ENCODE assay signal across 23 cellular contexts in the genomic region with DNA sequence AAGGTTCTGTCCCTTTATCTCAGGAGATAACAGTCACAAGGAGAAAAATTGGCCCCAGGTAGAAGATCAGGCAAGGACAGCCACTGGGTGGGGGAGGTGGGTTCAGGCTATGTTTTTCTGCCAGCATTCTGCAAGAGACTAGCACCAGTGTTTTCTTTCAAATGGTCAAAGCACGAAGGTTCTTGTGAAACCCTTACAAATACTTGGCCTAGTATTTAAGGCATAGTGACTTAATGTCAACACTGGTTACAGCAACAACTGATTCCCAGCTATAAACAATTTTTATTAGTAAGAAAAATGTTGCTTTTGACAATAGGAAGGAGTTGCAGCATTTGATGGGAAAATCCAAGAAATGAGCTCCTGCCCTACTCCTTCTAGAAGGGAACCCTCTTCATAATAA.
DNase-seq lines count a peak whose midpoint lies in the region; ATAC-seq and TF ChIP-seq lines count a peak whose summit lies in the region.
"Had no signal": no experiment of that assay in that cellular context is flagged by ENCODE, and none has a peak within 500 bp of the region (broad histone marks: within the 10 kb centered on the region; RNA-seq: fewer than 3 reads in every experiment).

No MANE protein-coding gene starts in this region.

- no peak overlapping the region for H4K91ac ChIP-seq in IMR-90 (ENCODE audit: insufficient read depth, low read depth, low read length)

- no peak overlapping the region for H3K56ac ChIP-seq in IMR-90 (ENCODE audit: extremely low read depth, insufficient read depth, low read length)

- CTCF ChIA-PET in IMR-90 (lab: Yijun Ruan, JAX), result interaction anchor here (0.5 kb wide), 1 partner anchor 266 kb away, joined by 5 read pairs; no protein-coding TSS in a partner anchor

- H3K27ac Mint-ChIP-seq in nephron, result peak overlapping the region; percentile 33 to 63 (median 49)
- H3K27ac Mint-ChIP-seq: activated CD4-positive, alpha-beta memory T cell treated with anti-CD3 and anti-CD28 coated beads, Interleukin-2, amount 10 ng/mL, durations not matched to agents 7 days and 5 days; stimulated activated naive B cell treated with anti-CD40 and anti-IgM and Interleukin-4, amounts not matched to agents 10 μg/mL and 1 μg/mL and 100 μg/mL, for 72 hours had no signal

- no peak overlapping the region for H3K4me2 ChIP-seq in IMR-90 (ENCODE audit: low read depth, low read length)
- H3K4me2 ChIP-seq: A549; BLaER1 treated with 17β-estradiol and CSF1 and Interleukin-3, amounts not matched to agents 10 nM and 100 nM had no signal

- no peak overlapping the region for H4K8ac ChIP-seq in IMR-90 (ENCODE audit: low read depth in 2 of 2, low read length in 2 of 2)

- H3K4me1 Mint-ChIP-seq in nephron, result peaks cover 13% of the 10 kb centered on the region

- H2BK120ac ChIP-seq in IMR-90 (ENCODE audit: low read depth, low read length), result no peak overlapping the region

- H2AK9ac ChIP-seq in IMR-90 (replicated peaks; ENCODE audit: low read depth, low read length, poor library complexity), result no peak overlapping the region

- no peak for TF ChIP-seq RAD21 in IMR-90 (IDR thresholded peaks at IDR 0.05; ENCODE audit: low read length)

- BruUV-seq in IMR-90 (replicated peaks; lab: Mats Ljungman, UMichigan), result no TSS peak

- no peak overlapping the region for H2AFZ ChIP-seq in IMR-90 (replicated peaks; ENCODE audit: low read length, poor library complexity)

- WGBS in IMR-90 (ENCODE audit: extremely low coverage in 2 of 2, insufficient read length in 1 of 2), 2 experiments, result no CpG with 5 or more reads among the region's 1 CpG

- H3K27me3 Mint-ChIP-seq in nephron (ENCODE audit: low read depth), result no peaks in the 10 kb centered on the region
- H3K27me3 Mint-ChIP-seq: activated CD4-positive, alpha-beta memory T cell treated with anti-CD3 and anti-CD28 coated beads, Interleukin-2, amount 10 ng/mL, durations not matched to agents 7 days and 5 days had no signal

- peak; percentile 49 for ATAC-seq in IMR-90 (ENCODE audit: low read depth)
- no peak for ATAC-seq in HG02981 (IDR thresholded peaks at IDR 0.05; ENCODE audit: unreplicated experiment)
- ATAC-seq: A549, heart left ventricle, lower lobe of right lung had no signal

- POLR2A ChIA-PET in IMR-90 (lab: Charles Lee; ENCODE audit: unreplicated experiment), result no interaction called here

- no peaks in the 10 kb centered on the region for H3K36me3 Mint-ChIP-seq in nephron (ENCODE audit: low read depth)
- H3K36me3 Mint-ChIP-seq: stimulated activated naive B cell treated with anti-CD40 and anti-IgM and Interleukin-4, amounts not matched to agents 10 μg/mL and 1 μg/mL and 100 μg/mL, for 72 hours had no signal

- H3K36me3 ChIP-seq in IMR-90 (ENCODE audit: control insufficient read depth, insufficient read depth, low read length), result no peaks in the 10 kb centered on the region
- H3K36me3 ChIP-seq: BLaER1 treated with 17β-estradiol and CSF1 and Interleukin-3, amounts not matched to agents 10 nM and 100 nM; heart left ventricle; lower lobe of right lung; upper lobe of left lung had no signal

- no peak overlapping the region for H3K23ac ChIP-seq in IMR-90 (ENCODE audit: low read depth, low read length)

- no peak overlapping the region for H2BK20ac ChIP-seq in IMR-90 (ENCODE audit: low read depth, low read length)

- no peak overlapping the region for H3K18ac ChIP-seq in IMR-90 (ENCODE audit: low read depth, low read length)

- H3K4ac ChIP-seq in IMR-90 (ENCODE audit: low read depth, low read length), result no peak overlapping the region

- H3K14ac ChIP-seq in IMR-90 (replicated peaks; ENCODE audit: low read depth, low read length), result no peak overlapping the region

- TF ChIP-seq CTCF in AG09319 (IDR thresholded peaks at IDR 0.05; ENCODE audit: low read depth, low read length) (no peak), IMR-90 (conservative IDR thresholded peaks at IDR 0.05; ENCODE audit: low read depth, low read length) (no peak), fibroblast of pulmonary artery (IDR thresholded peaks at IDR 0.05; ENCODE audit: low read length, missing control alignments) (no peak), nephron (IDR thresholded peaks at IDR 0.05; ENCODE audit: unreplicated experiment in 3 of 3) (no peak)

- peak overlapping the region; percentile 55; the same call in 1 of the 2 replicates for H3K27ac ChIP-seq in IMR-90 (ENCODE audit: insufficient read depth, low read length)
- H3K27ac ChIP-seq: A549; BLaER1 treated with 17β-estradiol and CSF1 and Interleukin-3, amounts not matched to agents 10 nM and 100 nM; heart left ventricle; lower lobe of right lung; skin epidermis; upper lobe of left lung had no signal

- H3K4me3 Mint-ChIP-seq in nephron, result no peak overlapping the region
- H3K4me3 Mint-ChIP-seq: activated CD4-positive, alpha-beta memory T cell treated with anti-CD3 and anti-CD28 coated beads, Interleukin-2, amount 10 ng/mL, durations not matched to agents 7 days and 5 days; stimulated activated naive B cell treated with anti-CD40 and anti-IgM and Interleukin-4, amounts not matched to agents 10 μg/mL and 1 μg/mL and 100 μg/mL, for 72 hours had no signal

- H3K9me1 ChIP-seq in IMR-90 (ENCODE audit: insufficient read depth, low read length), result no peaks in the 10 kb centered on the region

- no peak overlapping the region for H2BK5ac ChIP-seq in IMR-90 (ENCODE audit: low read depth, low read length, poor library complexity, severe bottlenecking)

- peak; percentile 75 for DNase-seq in AG09319 (ENCODE audit: extremely low read depth, low read depth)
- DNase-seq in IMR-90, result no peak
- DNase-seq in fibroblast of pulmonary artery (ENCODE audit: low read depth), result peak; percentile 37
- DNase-seq in COLO829 (ENCODE audit: low spot score), result no peak
- no peak for DNase-seq in activated naive CD4-positive, alpha-beta T cell treated with Interleukin-2 at 50 U/mL for 16 hours
- DNase-seq in midbrain (lab: John Stamatoyannopoulos, UW), result no peak
- DNase-seq: activated CD4-positive, alpha-beta memory T cell treated with anti-CD3 and anti-CD28 coated beads, Interleukin-2, amount 10 ng/mL, durations not matched to agents 7 days and 5 days; activated CD8-positive, alpha-beta memory T cell treated with anti-CD3 and anti-CD28 coated beads, Interleukin-2, amount 50 U/mL, for 4 hours; activated naive CD4-positive, alpha-beta T cell; amygdala; heart left ventricle; Kasumi-1; lower lobe of right lung; NCI-H446 treated with DMSO at 0.1 percent for 48 hours; retina; stimulated activated naive B cell treated with anti-CD40 and anti-IgM and Interleukin-4, amounts not matched to agents 10 μg/mL and 1 μg/mL and 100 μg/mL, for 72 hours; SW 1271; upper lobe of left lung had no signal

- no peaks in the 10 kb centered on the region for H3K79me1 ChIP-seq in IMR-90 (ENCODE audit: low read depth in 1 of 2, low read length in 2 of 2)

- H2AK5ac ChIP-seq in IMR-90 (ENCODE audit: low read depth, low read length), result no peak overlapping the region

- H3K4me3 ChIP-seq in IMR-90 (ENCODE audit: insufficient read depth, low read depth, low read length) (no peak overlapping the region), fibroblast of pulmonary artery (replicated peaks; ENCODE audit: low read depth, low read length) (no peak overlapping the region)
- H3K4me3 ChIP-seq: A549; BLaER1 treated with 17β-estradiol and CSF1 and Interleukin-3, amounts not matched to agents 10 nM and 100 nM; heart left ventricle; lower lobe of right lung; skin epidermis; upper lobe of left lung had no signal

- no peak for TF ChIP-seq POLR2A in IMR-90 (IDR thresholded peaks at IDR 0.05; ENCODE audit: low read depth, low read length)

- no peaks in the 10 kb centered on the region for H3K9me3 Mint-ChIP-seq in nephron
- H3K9me3 Mint-ChIP-seq: activated CD4-positive, alpha-beta memory T cell treated with anti-CD3 and anti-CD28 coated beads, Interleukin-2, amount 10 ng/mL, durations not matched to agents 7 days and 5 days had no signal

- no peaks in the 10 kb centered on the region for H4K20me1 ChIP-seq in IMR-90 (ENCODE audit: insufficient read depth, low read length)
- H4K20me1 ChIP-seq: BLaER1 treated with 17β-estradiol and CSF1 and Interleukin-3, amounts not matched to agents 10 nM and 100 nM had no signal

- no peak overlapping the region for H3K9ac ChIP-seq in IMR-90 (ENCODE audit: low read depth, low read length)
- H3K9ac ChIP-seq: BLaER1 treated with 17β-estradiol and CSF1 and Interleukin-3, amounts not matched to agents 10 nM and 100 nM had no signal

- no peaks in the 10 kb centered on the region for H3K27me3 ChIP-seq in IMR-90 (ENCODE audit: control insufficient read depth, insufficient read depth, low read length)
- H3K27me3 ChIP-seq: BLaER1 treated with 17β-estradiol and CSF1 and Interleukin-3, amounts not matched to agents 10 nM and 100 nM; heart left ventricle; upper lobe of left lung had no signal

- no peaks in the 10 kb centered on the region for H3K4me1 ChIP-seq in IMR-90 (ENCODE audit: control insufficient read depth, insufficient read depth, low read length)
- H3K4me1 ChIP-seq: heart left ventricle, lower lobe of right lung had no signal

- in situ Hi-C loops in IMR-90 (cut with MboI; ENCODE audit: low sequenced_read_pairs), result no loop called here

- intact Hi-C loops in IMR-90 (cut with micrococcal nuclease), result no loop called here

- H3K9me3 ChIP-seq in IMR-90 (ENCODE audit: control insufficient read depth, insufficient read depth, low read length), result no peaks in the 10 kb centered on the region
- H3K9me3 ChIP-seq: A549; BLaER1 treated with 17β-estradiol and CSF1 and Interleukin-3, amounts not matched to agents 10 nM and 100 nM; heart left ventricle; lower lobe of right lung; upper lobe of left lung had no signal

- dilution Hi-C loops in IMR-90 (cut with HindIII; ENCODE audit: low sequenced_read_pairs, unreplicated experiment), result no loop called here

- no peak overlapping the region for H2BK15ac ChIP-seq in IMR-90 (ENCODE audit: low read depth, low read length)

- H4K5ac ChIP-seq in IMR-90 (ENCODE audit: low read depth, low read length), result no peak overlapping the region

TF ChIP-seq in IMR-90, 13 proteins besides CTCF, POLR2A, EP300 and RAD21:
- TF ChIP-seq, protein P1, sequence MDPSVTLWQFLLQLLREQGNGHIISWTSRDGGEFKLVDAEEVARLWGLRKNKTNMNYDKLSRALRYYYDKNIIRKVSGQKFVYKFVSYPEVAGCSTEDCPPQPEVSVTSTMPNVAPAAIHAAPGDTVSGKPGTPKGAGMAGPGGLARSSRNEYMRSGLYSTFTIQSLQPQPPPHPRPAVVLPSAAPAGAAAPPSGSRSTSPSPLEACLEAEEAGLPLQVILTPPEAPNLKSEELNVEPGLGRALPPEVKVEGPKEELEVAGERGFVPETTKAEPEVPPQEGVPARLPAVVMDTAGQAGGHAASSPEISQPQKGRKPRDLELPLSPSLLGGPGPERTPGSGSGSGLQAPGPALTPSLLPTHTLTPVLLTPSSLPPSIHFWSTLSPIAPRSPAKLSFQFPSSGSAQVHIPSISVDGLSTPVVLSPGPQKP (IDR thresholded peaks at IDR 0.05; ENCODE audit: borderline replicate concordance, low read depth, low read length), result no peak
- no peak for TF ChIP-seq SMC3 (IDR thresholded peaks at IDR 0.05; ENCODE audit: low read depth, low read length)
- no peak for TF ChIP-seq NFE2L2 (IDR thresholded peaks at IDR 0.05; ENCODE audit: low read depth, low read length)

Comparison
In these comparisons a context has a peak if more than half of its experiments do, and no peak if none do; other contexts are left out.
1. DNase-seq: peak in AG09319 (single experiment) and fibroblast of pulmonary artery (single experiment); none in IMR-90 (single experiment), COLO829 (single experiment), activated naive CD4-positive, alpha-beta T cell treated with Interleukin-2 at 50 U/mL for 16 hours (single experiment) and midbrain (single experiment).